In genomic region chr12:51934080-51934479, GRCh38 we compare ENCODE assay signal across 25 cellular contexts. TPM values are rescaled to one million over a fixed set of nuclear protein-coding genes. Genes with fewer than 3 reads are reported as not detected.
A peak's percentile ranks its signal among the peaks of the same experiment; 100 is the strongest.
DNase-seq lines count a peak whose midpoint lies in the region; ATAC-seq, FAIRE-seq and TF ChIP-seq lines count a peak whose summit lies in the region.
"Had no signal": no experiment of that assay in that cellular context is flagged by ENCODE, and none has a peak within 500 bp of the region (broad histone marks: within the 10 kb centered on the region; RNA-seq: fewer than 3 reads in every experiment).

No MANE protein-coding gene starts in this region.

- H3K4me1 ChIP-seq in HEK293 (ENCODE audit: control insufficient read depth, insufficient read depth, low read length) (no peaks in the 10 kb centered on the region), K562 (replicated peaks in 1 of 2; ENCODE audit: control insufficient read depth in 2 of 2, insufficient read depth in 2 of 2, low read length in 2 of 2) (no peaks in the 10 kb centered on the region; a peak in 1 of 5 replicates)

- CTCF ChIA-PET in HEK293 (lab: Yijun Ruan, JAX): interaction anchor here (0.6 to 1.7 kb wide), 4 partner anchors 11 to 1871 kb away, joined by 3 to 7 read pairs (median 4); no protein-coding TSS in a partner anchor
- CTCF ChIA-PET in K562 (lab: Yijun Ruan, JAX; ENCODE audit: low intra/inter-chr PET ratio): no interaction called here

- no peak overlapping the region for H2AFZ ChIP-seq in K562 (ENCODE audit: low read depth, low read length)
- H2AFZ ChIP-seq: GM23338 had no signal

- H3K27ac ChIP-seq in HEK293 (ENCODE audit: extremely low read depth, low read depth, low read length) (no peak overlapping the region), K562 (ENCODE audit: extremely low read depth, low read depth, low read length) (no peak overlapping the region)

- H3K9me1 ChIP-seq in K562 (ENCODE audit: control insufficient read depth, insufficient read depth, low read length): no peaks in the 10 kb centered on the region

- no TSS peak for BruUV-seq in K562 (replicated peaks; lab: Mats Ljungman, UMichigan)

- H3K36me3 ChIP-seq in HEK293 (ENCODE audit: control insufficient read depth in 2 of 2, insufficient read depth in 1 of 2, low read length in 2 of 2): no peaks in the 10 kb centered on the region
- no peaks in the 10 kb centered on the region for H3K36me3 ChIP-seq in K562 (ENCODE audit: control insufficient read depth, insufficient read depth, low read length)

- no peak for TF ChIP-seq POLR2A in K562 (conservative IDR thresholded peaks at IDR 0.05)

- peaks cover 0 to 7% of the 10 kb centered on the region in 2 donors for H3K27me3 Mint-ChIP-seq in natural killer cell (ENCODE audit: low read depth in 2 of 2)

- no peaks in the 10 kb centered on the region for H3K79me2 ChIP-seq in K562 (ENCODE audit: control insufficient read depth, insufficient read depth, low read length)

- H4K20me1 ChIP-seq in K562 (replicated peaks; ENCODE audit: control insufficient read depth, insufficient read depth, low read length): no peaks in the 10 kb centered on the region

- in situ Hi-C loops in K562 (cut with MboI): no loop called here

- H3K9me3 ChIP-seq in HEK293 (ENCODE audit: control insufficient read depth, insufficient read depth, low read depth, low read length): no peaks in the 10 kb centered on the region
- no peaks in the 10 kb centered on the region; the same call in 1 of the 2 replicates for H3K9me3 ChIP-seq in K562 (replicated peaks; ENCODE audit: control insufficient read depth, insufficient read depth, low read depth, low read length)

- TF ChIP-seq RAD21 in K562 (CRISPR knock-in tag; conservative IDR thresholded peaks at IDR 0.05 in 1 of 2, IDR thresholded peaks at IDR 0.05 in 1 of 2): no peak

- POLR2A ChIA-PET in HEK293 (lab: Yijun Ruan, JAX): interaction anchor here (0.7 kb wide), 1 partner anchor 135 kb away, joined by 3 read pairs; the partner anchor contains the start of gene ATG101
- POLR2A ChIA-PET in K562 (lab: Yijun Ruan, JAX): interaction anchor here (0.6 to 1.2 kb wide), 2 partner anchors 8 to 187 kb away, joined by 3 to 5 read pairs; no protein-coding TSS in a partner anchor

- no peak overlapping the region for H3K9ac ChIP-seq in K562 (ENCODE audit: insufficient read depth in 1 of 2, low read depth in 2 of 2, low read length in 2 of 2)

- H3K36me3 Mint-ChIP-seq in natural killer cell: no peaks in the 10 kb centered on the region
- H3K36me3 Mint-ChIP-seq: CD4-positive, alpha-beta memory T cell had no signal

- no peak overlapping the region for H3K4me3 Mint-ChIP-seq in natural killer cell
- H3K4me3 Mint-ChIP-seq: GM23338, H9, HFFc6 had no signal

- H3K9me3 Mint-ChIP-seq in natural killer cell: no peaks in the 10 kb centered on the region
- H3K9me3 Mint-ChIP-seq: CD4-positive, alpha-beta memory T cell; GM23338; H9; HFFc6 had no signal

- no peak for FAIRE-seq in K562 (lab: Jason Lieb, UNC)
- FAIRE-seq: GM12891, GM18507 had no signal

- TF ChIP-seq EP300 in K562 (IDR thresholded peaks at IDR 0.05; ENCODE audit: low read length): no peak

- DNase-seq in K562 (ENCODE audit: extremely low read depth in 1 of 4, low spot score in 3 of 4) (no peak), mesenteric fat pad (ENCODE audit: low spot score) (peak; percentile 59), natural killer cell (no peak), NCI-H187 treated with DMSO at 0.1 percent for 48 hours (lab: John Stamatoyannopoulos, UW) (no peak)
- DNase-seq in activated T-cell treated with anti-CD3 and anti-CD28 coated beads, Interleukin-2, amount 50 U/mL, for 1 hour: no peak
- DNase-seq: C1 segment of cervical spinal cord; Calu3; CD4-positive, alpha-beta memory T cell; COR-L47; DMS53; DMS79 treated with DMSO at 0.1 percent for 48 hours; GF-D8; H9; HFFc6 had no signal

- 36% methylated on average over 4 of the region's 4 CpGs for WGBS in K562 (ENCODE audit: insufficient coverage, low coverage, missing lambda C conversion rate)

- H3K4me3 ChIP-seq in HEK293 (ENCODE audit: low read depth, low read length): no peak overlapping the region
- no peak overlapping the region for H3K4me3 ChIP-seq in K562
- H3K4me3 ChIP-seq: GM23338 had no signal

- ATAC-seq in K562 (no peak), natural killer cell (no peak)
- ATAC-seq: GM23338, HCT116 had no signal

- H3K27ac Mint-ChIP-seq in natural killer cell: no peak overlapping the region
- H3K27ac Mint-ChIP-seq: CD4-positive, alpha-beta memory T cell; GM23338; H9; HFFc6 had no signal

- no peaks in the 10 kb centered on the region for H3K4me1 Mint-ChIP-seq in natural killer cell
- H3K4me1 Mint-ChIP-seq: CD4-positive, alpha-beta memory T cell had no signal

- no peak overlapping the region for H3K4me2 ChIP-seq in K562 (ENCODE audit: insufficient read depth, low read length)
- H3K4me2 ChIP-seq: GM23338 had no signal

- no peak for TF ChIP-seq CTCF in HEK293 (tag by site-specific recombination; IDR thresholded peaks at IDR 0.05)
- no peak for TF ChIP-seq CTCF in K562 (IDR thresholded peaks at IDR 0.05 in 2 of 3, conservative IDR thresholded peaks at IDR 0.05 in 1 of 3; ENCODE audit: insufficient read depth in 2 of 3, low read depth in 1 of 3, low read length in 3 of 3)
- TF ChIP-seq CTCF in natural killer cell (IDR thresholded peaks at IDR 0.05): no peak

- intact Hi-C loops in K562 (cut with micrococcal nuclease) (no loop called here), natural killer cell (cut with micrococcal nuclease) (no loop called here)

- H3K27me3 ChIP-seq in K562 (ENCODE audit: control insufficient read depth in 2 of 2, insufficient read depth in 2 of 2, low read length in 2 of 2): peaks cover 9 to 22% of the 10 kb centered on the region in 2 experiments; a peak in 3 of 5 replicates

RNA-seq across cellular contexts. Expression of gene ACVR1B, which starts 17.4 kb away (rescaled TPM):
- 23.4 and 35.1 TPM in 2 replicates for total RNA-seq in K562 (2011; cell fraction: chromatin; rRNA removed; ENCODE audit: low replicate concordance)
- total RNA-seq in K562 (2011; cell fraction: nucleolus; rRNA removed): 25.7 and 30.9 TPM in 2 replicates
- total RNA-seq in K562 (2011; cell fraction: nucleoplasm; rRNA removed): 34.2 and 41.3 TPM in 2 replicates
- total RNA-seq in K562 (2014; rRNA removed) (6.8 and 8.6 TPM in 2 replicates), K562 (2014; rRNA removed; fragmentation: Illumina TruSeq; extraction: Trizol) (5.9 and 6.7 TPM in 2 replicates), K562 (2015; rRNA removed; fragmentation: Illumina TruSeq; extraction: Trizol) (5.9 and 6.9 TPM in 2 replicates), K562 (2021) (10.3 and 15.1 TPM in 2 replicates), mesenteric fat pad (40.9 TPM), natural killer cell (1 to 10 TPM; 5.9 to 9.6 (median 6.6) TPM)
- polyA plus RNA-seq in K562 (2011; rRNA removed) (8.0 and 8.4 TPM in 2 replicates), K562 (2014; fragmentation: Illumina TruSeq; extraction: Trizol) (9.9 and 10.8 TPM in 2 replicates), K562 (2014; fragmentation: Nextera tagmentation; extraction: Ambion mirVana) (under 1 TPM; 0.97 to 0.98 TPM), K562 (2014; rRNA removed) (7.2 and 11.3 TPM in 2 replicates)
- 7.8 and 8.1 TPM in 2 replicates for polyA plus RNA-seq in K562 (2011; cell fraction: cytosol; rRNA removed)
- 11.1 and 12.6 TPM in 2 replicates for polyA plus RNA-seq in K562 (2011; cell fraction: nucleus; rRNA removed)
- polyA plus RNA-seq in K562 (2012): 7.8 and 12.4 TPM in 2 replicates
- 12.3 and 13.4 TPM in 2 replicates for polyA minus RNA-seq in K562 (2011; rRNA and poly(A)+ RNA removed)
- 5.4 and 7.0 TPM in 2 replicates for polyA minus RNA-seq in K562 (2011; cell fraction: cytosol; rRNA and poly(A)+ RNA removed)
- polyA minus RNA-seq in K562 (2011; cell fraction: nucleus; rRNA and poly(A)+ RNA removed): 4.3 and 6.0 TPM in 2 replicates

RNA-seq across cellular contexts. Expression of gene ACVRL1, which starts 26.8 kb away (rescaled TPM):
- 1.3 and 3.5 TPM in 2 replicates for total RNA-seq in K562 (2011; cell fraction: chromatin; rRNA removed; ENCODE audit: low replicate concordance)
- 2.1 and 2.7 TPM in 2 replicates for total RNA-seq in K562 (2011; cell fraction: nucleolus; rRNA removed)
- total RNA-seq in K562 (2011; cell fraction: nucleoplasm; rRNA removed): 1.2 and 2.4 TPM in 2 replicates
- total RNA-seq in K562 (2014; rRNA removed) (0.20 and 0.91 TPM in 2 replicates), K562 (2014; rRNA removed; fragmentation: Illumina TruSeq; extraction: Trizol) (0.06 and 0.22 TPM in 2 replicates), K562 (2015; rRNA removed; fragmentation: Illumina TruSeq; extraction: Trizol) (0.36 and 0.87 TPM in 2 replicates), K562 (2021) (1.3 and 1.4 TPM in 2 replicates), mesenteric fat pad (85.2 TPM), natural killer cell (under 1 TPM in 1 of 3 donors, not detected in 2; 0.57 TPM)
- polyA plus RNA-seq in K562 (2011; rRNA removed) (0.26 and 0.83 TPM in 2 replicates), K562 (2014; fragmentation: Illumina TruSeq; extraction: Trizol) (0.30 and 0.71 TPM in 2 replicates), K562 (2014; fragmentation: Nextera tagmentation; extraction: Ambion mirVana) (under 1 TPM; 0.07 to 0.11 TPM), K562 (2014; rRNA removed) (0.42 and 0.45 TPM in 2 replicates)
- 0.39 and 0.47 TPM in 2 replicates for polyA plus RNA-seq in K562 (2011; cell fraction: cytosol; rRNA removed)
- 2.0 and 2.1 TPM in 2 replicates for polyA plus RNA-seq in K562 (2011; cell fraction: nucleus; rRNA removed)
- 1.2 and 5.1 TPM in 2 replicates for polyA plus RNA-seq in K562 (2012)
- polyA minus RNA-seq in K562 (2011; rRNA and poly(A)+ RNA removed): 0.28 and 1.2 TPM in 2 replicates
- not detected in 2 replicates for polyA minus RNA-seq in K562 (2011; cell fraction: cytosol; rRNA and poly(A)+ RNA removed)
- polyA minus RNA-seq in K562 (2011; cell fraction: nucleus; rRNA and poly(A)+ RNA removed): 0.94 and 1.7 TPM in 2 replicates
- total RNA-seq: Calu3, H9 had no signal
- polyA plus RNA-seq: CD4-positive, alpha-beta memory T cell; GM23338 had no signal

RNA-seq across cellular contexts. Expression of gene ANKRD33, which starts 46.2 kb away (rescaled TPM):
- total RNA-seq in K562 (2011; cell fraction: chromatin; rRNA removed; ENCODE audit: low replicate concordance): 0.21 and 0.51 TPM in 2 replicates
- 0.39 and 0.50 TPM in 2 replicates for total RNA-seq in K562 (2011; cell fraction: nucleolus; rRNA removed)
- total RNA-seq in K562 (2011; cell fraction: nucleoplasm; rRNA removed): 0.31 and 0.37 TPM in 2 replicates
- not detected in 2 replicates for total RNA-seq in K562 (2014; rRNA removed)
- 0.07 and 0.10 TPM in 2 replicates for total RNA-seq in K562 (2014; rRNA removed; fragmentation: Illumina TruSeq; extraction: Trizol)
- 0.11 and 0.23 TPM in 2 replicates for total RNA-seq in K562 (2015; rRNA removed; fragmentation: Illumina TruSeq; extraction: Trizol)
- total RNA-seq in K562 (2021): 0.20 TPM in 1 of 2 replicates, not detected in the other
- polyA plus RNA-seq in K562 (2011; rRNA removed): 0.06 and 0.08 TPM in 2 replicates
- 0.04 TPM in 1 of 2 replicates, not detected in the other for polyA plus RNA-seq in K562 (2011; cell fraction: cytosol; rRNA removed)
- 0.18 and 0.47 TPM in 2 replicates for polyA plus RNA-seq in K562 (2011; cell fraction: nucleus; rRNA removed)
- polyA plus RNA-seq in K562 (2012): 0.17 and 3.1 TPM in 2 replicates
- polyA plus RNA-seq in K562 (2014; fragmentation: Illumina TruSeq; extraction: Trizol): 0.04 TPM in 1 of 2 replicates, not detected in the other
- not detected for polyA plus RNA-seq in K562 (2014; fragmentation: Nextera tagmentation; extraction: Ambion mirVana)
- polyA plus RNA-seq in K562 (2014; rRNA removed): 0.11 TPM in 1 of 2 replicates, not detected in the other
- polyA minus RNA-seq in K562 (2011; rRNA and poly(A)+ RNA removed): not detected in 2 replicates
- polyA minus RNA-seq in K562 (2011; cell fraction: cytosol; rRNA and poly(A)+ RNA removed): not detected in 2 replicates
- polyA minus RNA-seq in K562 (2011; cell fraction: nucleus; rRNA and poly(A)+ RNA removed): 0.27 and 0.44 TPM in 2 replicates
- not detected for total RNA-seq in mesenteric fat pad
- total RNA-seq in natural killer cell: not detected
- total RNA-seq: A172; A673; Calu3; CD4-positive, alpha-beta memory T cell; Daoy; G401; H4; HFFc6 had no signal
- polyA plus RNA-seq: BJ; CD4-positive, alpha-beta memory T cell had no signal

Comparison
In these comparisons a context has a peak if more than half of its experiments do, and no peak if none do; other contexts are left out.
1. RNA of gene ACVRL1, which starts 26.8 kb away (total RNA-seq): 85.2 TPM in mesenteric fat pad (single experiment); 0.06 to 3.5 TPM in K562 and 0.57 TPM in natural killer cell; every median in the first group is over 10 times any median in the second.